8 cellular contexts compared by ENCODE assay signal in the genomic region with DNA sequence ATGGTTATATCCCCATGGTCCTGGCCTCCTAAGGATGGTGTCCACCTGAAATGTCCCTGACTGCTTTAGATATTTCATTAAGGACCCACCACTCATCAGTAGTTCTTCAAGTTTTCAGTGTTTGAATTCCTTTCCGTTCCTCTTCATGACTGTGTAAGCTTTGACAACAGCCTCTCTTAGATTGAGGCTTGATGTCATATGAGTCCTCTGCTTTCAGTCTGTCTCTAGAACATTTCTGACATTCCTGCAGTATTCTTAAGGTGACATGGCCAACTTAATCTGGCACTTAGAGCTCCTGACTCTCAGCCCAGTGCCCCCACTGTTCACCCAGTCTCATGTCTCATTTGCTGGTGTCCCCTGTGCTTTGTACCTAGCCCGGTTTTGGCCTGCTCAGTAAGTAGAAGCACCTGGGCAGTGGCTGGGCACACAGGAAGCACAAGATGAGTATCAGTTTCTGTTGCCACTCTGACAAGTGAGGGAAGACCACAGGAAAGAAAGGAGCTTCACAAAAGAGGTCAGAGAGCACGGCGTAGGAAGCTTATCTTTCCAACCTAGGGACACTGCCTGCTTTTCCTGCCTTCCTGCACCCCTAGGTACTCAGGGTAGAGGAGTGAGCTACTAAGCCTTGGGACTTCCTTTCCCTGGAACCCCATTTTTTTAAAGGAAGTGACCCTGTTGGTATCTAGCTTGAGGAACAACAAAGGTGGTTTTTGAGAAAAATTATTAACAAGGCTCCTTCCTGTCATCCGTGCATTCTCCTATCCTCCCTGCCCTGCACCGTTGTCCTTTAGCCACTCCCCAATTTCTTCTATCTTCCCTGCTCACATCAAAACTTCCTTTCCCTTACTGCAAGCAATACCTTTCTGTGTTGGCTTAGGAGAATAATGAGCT.
DNase-seq lines count a peak whose midpoint lies in the region; ATAC-seq and TF ChIP-seq lines count a peak whose summit lies in the region.

No MANE protein-coding gene starts in this region.

- peaks cover 0 to 55% of the 10 kb centered on the region in 2 donors for H3K4me1 ChIP-seq in right atrium auricular region
- peaks cover 20% of the 10 kb centered on the region for H3K4me1 ChIP-seq in GM23248 (ENCODE audit: insufficient read depth)

- H4K20me1 ChIP-seq in GM23248 (ENCODE audit: insufficient read depth), result no peaks in the 10 kb centered on the region

- TF ChIP-seq POLR2A in GM10847 (IDR thresholded peaks at IDR 0.05; ENCODE audit: extremely low read depth, insufficient read length), result peak; percentile 24

- H3K9me2 ChIP-seq in GM23248 (ENCODE audit: insufficient read depth), result no peaks in the 10 kb centered on the region

- no peak overlapping the region for H2AFZ ChIP-seq in GM23248

- H3F3A ChIP-seq in GM23248 (ENCODE audit: insufficient read depth), result peaks cover 14% of the 10 kb centered on the region; the same call in 1 of the 2 replicates

- H3K4me3 ChIP-seq in right atrium auricular region, result no peak overlapping the region
- H3K4me3 ChIP-seq in GM23248, result no peak overlapping the region

- 84 to 88% methylated on average over 6 of the region's 6 CpGs for WGBS in GM23248 (ENCODE audit: low coverage in 1 of 2, low lambda C conversion rate in 2 of 2, missing lambda C conversion rate in 2 of 2), 2 experiments

- peak; percentile 42 for ATAC-seq in GM21381 (IDR thresholded peaks at IDR 0.05; ENCODE audit: unreplicated experiment)

- H3K27ac ChIP-seq in KOPT-K1 (ENCODE audit: low read depth, low read length, poor library complexity, severe bottlenecking), result peak overlapping the region; percentile 96
- H3K27ac ChIP-seq in right atrium auricular region, result peak overlapping the region; percentile 42 to 65
- no peak overlapping the region for H3K27ac ChIP-seq in GM23248

- H3K36me3 ChIP-seq in KOPT-K1 (ENCODE audit: insufficient read depth, low read length) (peaks cover 37% of the 10 kb centered on the region), right atrium auricular region (peaks cover 76% of the 10 kb centered on the region), GM23248 (ENCODE audit: low read depth) (peaks cover 33% of the 10 kb centered on the region; the same call in 1 of the 2 replicates)

- H3K79me2 ChIP-seq in GM23248 (ENCODE audit: insufficient read depth), result 0 out of 2 replicates have a peak, but pooled peaks cover 18% of the 10 kb centered on the region

- no peaks in the 10 kb centered on the region for H3K9me3 ChIP-seq in KOPT-K1 (ENCODE audit: insufficient read depth, low read length, poor library complexity, severe bottlenecking)
- H3K9me3 ChIP-seq in right atrium auricular region, result no peaks in the 10 kb centered on the region
- no peaks in the 10 kb centered on the region for H3K9me3 ChIP-seq in GM23248 (ENCODE audit: low read depth)

- in situ Hi-C loops in GM23248 (cut with MboI), result no loop called here

- no peak for DNase-seq in right atrium auricular region (ENCODE audit: low spot score)
- no peak for DNase-seq in GM19240 (ENCODE audit: insufficient read length, low spot score)
- no peak for DNase-seq in GM23248
- DNase-seq in cerebellar cortex (ENCODE audit: low spot score), result no peak
- DNase-seq in D341Med (ENCODE audit: low spot score), result no peak

- H3K27me3 ChIP-seq in right atrium auricular region, result no peaks in the 10 kb centered on the region
- H3K27me3 ChIP-seq in GM23248 (replicated peaks; ENCODE audit: insufficient read depth), result no peaks in the 10 kb centered on the region

- H3K4me2 ChIP-seq in GM23248 (ENCODE audit: unreplicated experiment), result no peak overlapping the region

- H3K9ac ChIP-seq in GM23248, result no peak overlapping the region

- no peak for TF ChIP-seq CTCF in right atrium auricular region (IDR thresholded peaks at IDR 0.05)
